Comparison of ENCODE assay signal across 9 cellular contexts in the genomic region with DNA sequence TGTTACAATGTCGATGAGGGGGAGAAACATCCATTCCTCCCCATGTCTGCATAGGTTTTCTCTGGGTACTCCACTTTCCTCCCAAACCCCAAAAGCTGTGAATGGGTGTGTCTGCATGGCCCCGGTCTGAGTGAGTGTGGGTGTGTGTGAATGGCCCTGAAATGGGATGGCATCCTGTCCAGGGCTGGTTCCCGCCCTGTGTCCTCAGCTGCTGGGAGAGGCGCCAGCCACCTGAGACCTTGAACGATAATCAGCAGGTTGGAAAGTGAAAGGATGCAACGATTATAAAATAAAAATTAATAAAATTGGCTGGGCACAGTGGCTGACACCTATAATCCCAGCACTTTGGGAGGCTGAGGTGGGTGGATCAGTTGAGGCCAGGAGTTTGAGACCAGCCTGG.
"Had no signal": no experiment of that assay in that cellular context is flagged by ENCODE, and none has a peak within 500 bp of the region (broad histone marks: within the 10 kb centered on the region; RNA-seq: fewer than 3 reads in every experiment).

No MANE protein-coding gene starts in this region.

- DNase-seq: GM23248, GOT3, H7, HFFc6 had no signal

- H3K4me3 Mint-ChIP-seq: HFFc6, IgD-negative memory B cell had no signal

- FAIRE-seq: HepG2 had no signal

- H3K4me3 ChIP-seq: GM23248, HAP-1 had no signal

- H3K4me1 ChIP-seq: HAP-1 had no signal

- ATAC-seq: HCT116, HepG2 had no signal

- H3K27ac Mint-ChIP-seq: HFFc6 had no signal

- H3K36me3 Mint-ChIP-seq: IgD-negative memory B cell had no signal

- H3K36me3 ChIP-seq: HAP-1 had no signal

- H3K9me3 Mint-ChIP-seq: HFFc6, IgD-negative memory B cell had no signal

- H3K27ac ChIP-seq: GM23248, HL-60 had no signal

- H3K9me3 ChIP-seq: HAP-1 had no signal
